Comparison of ENCODE assay signal across 10 cellular contexts in genomic region chr15:32855942-32856341, GRCh38.
DNase-seq lines count a peak whose midpoint lies in the region; ATAC-seq and TF ChIP-seq lines count a peak whose summit lies in the region.
"Had no signal": no experiment of that assay in that cellular context is flagged by ENCODE, and none has a peak within 500 bp of the region (broad histone marks: within the 10 kb centered on the region; RNA-seq: fewer than 3 reads in every experiment).

No MANE protein-coding gene starts in this region.

- no peak overlapping the region for H3K27ac ChIP-seq in hepatocyte

- H4K20me1 ChIP-seq in hepatocyte (ENCODE audit: insufficient read depth, poor library complexity, severe bottlenecking) = no peaks in the 10 kb centered on the region

- peak overlapping the region; percentile 39 for H3K9ac ChIP-seq in adipocyte (ENCODE audit: low read length)

- TF ChIP-seq CTCF in HFF-Myc (IDR thresholded peaks at IDR 0.05; ENCODE audit: low read depth, low read length, missing control alignments) (no peak), hepatocyte (IDR thresholded peaks at IDR 0.05; ENCODE audit: poor library complexity) (no peak)

- no peak overlapping the region for H3K4me2 ChIP-seq in hepatocyte

- H2AFZ ChIP-seq in hepatocyte = no peak overlapping the region

- H3K79me2 ChIP-seq in hepatocyte = no peaks in the 10 kb centered on the region

- H3K36me3 ChIP-seq in adipocyte (ENCODE audit: control insufficient read depth, insufficient read depth, low read length, severe bottlenecking) (no peaks in the 10 kb centered on the region), hepatocyte (replicated peaks; ENCODE audit: insufficient read depth, low read depth) (no peaks in the 10 kb centered on the region)

- H3K4me1 ChIP-seq in adipocyte (ENCODE audit: control insufficient read depth, insufficient read depth, low read length) = peaks cover 36% of the 10 kb centered on the region
- H3K4me1 ChIP-seq in hepatocyte (ENCODE audit: insufficient read depth) = peaks cover 6% of the 10 kb centered on the region

- H3K4me3 ChIP-seq in HFF-Myc (replicated peaks; ENCODE audit: low read depth, low read length) (no peak overlapping the region), adipocyte (ENCODE audit: low read length) (no peak overlapping the region), hepatocyte (no peak overlapping the region)

- no peaks in the 10 kb centered on the region for H3K9me3 ChIP-seq in adipocyte (ENCODE audit: control insufficient read depth, low read length)
- no peaks in the 10 kb centered on the region for H3K9me3 ChIP-seq in hepatocyte (ENCODE audit: low read depth)

- no peaks in the 10 kb centered on the region for H3K9me2 ChIP-seq in hepatocyte (replicated peaks; ENCODE audit: insufficient read depth)

- H3K27me3 ChIP-seq in adipocyte (replicated peaks; ENCODE audit: control insufficient read depth, insufficient read depth, low read length) (no peaks in the 10 kb centered on the region), hepatocyte (no peaks in the 10 kb centered on the region)

- ATAC-seq in GM19463 (IDR thresholded peaks at IDR 0.05; ENCODE audit: unreplicated experiment) = no peak

- peak; percentile 95 for DNase-seq in HFF-Myc (ENCODE audit: extremely low read depth, low read depth)
- DNase-seq in adipocyte (ENCODE audit: low read depth) = peak; percentile 96
- DNase-seq in hepatocyte (ENCODE audit: low spot score) = peak; percentile 53
- peak; percentile 93 for DNase-seq in stromal cell of bone marrow (ENCODE audit: low read depth)
- no peak for DNase-seq in NCI-H524 treated with DMSO at 0.1 percent for 48 hours (lab: John Stamatoyannopoulos, UW)
- DNase-seq in effector CD4-positive, alpha-beta T cell = no peak
- DNase-seq: activated CD8-positive, alpha-beta memory T cell treated with anti-CD3 and anti-CD28 coated beads, Interleukin-2, amount 50 U/mL, for 48 hours; OCI-M1; stimulated activated CD4-positive, alpha-beta T cell treated with anti-CD3 and anti-CD28 coated beads, Interleukin-1b, Interleukin-23, amount 100 ng/mL, for 48 hours had no signal

Comparison
In these comparisons a context has a peak if more than half of its experiments do, and no peak if none do; other contexts are left out.
1. DNase-seq: peak in HFF-Myc (single experiment), adipocyte (single experiment), hepatocyte (single experiment) and stromal cell of bone marrow (single experiment); none in NCI-H524 treated with DMSO at 0.1 percent for 48 hours (single experiment) and effector CD4-positive, alpha-beta T cell (single experiment).